Comparison of ENCODE assay signal across 8 cellular contexts in genomic region chr9:72524820-72525539, GRCh38. TPM values are rescaled to one million over a fixed set of nuclear protein-coding genes. Genes with fewer than 3 reads are reported as not detected.
DNase-seq lines count a peak whose midpoint lies in the region; ATAC-seq and TF ChIP-seq lines count a peak whose summit lies in the region.

No MANE protein-coding gene starts in this region.

- ATAC-seq in GM18858 (IDR thresholded peaks at IDR 0.05; ENCODE audit: unreplicated experiment) (peak; percentile 42), GM19455 (IDR thresholded peaks at IDR 0.05; ENCODE audit: unreplicated experiment) (no peak)
- ATAC-seq in stimulated activated naive CD8-positive, alpha-beta T cell treated with anti-CD3 and anti-CD28 coated beads, Interleukin-15, Interleukin-2, amounts not matched to agents 100 U/mL and 50 U/mL, for 24 hours: peak; percentile 59

- peak overlapping the region; percentile 90 for H3K27ac ChIP-seq in AG04450 (ENCODE audit: low read depth, low read length)

- POLR2A ChIA-PET in AG04450 (lab: Yijun Ruan, JAX): interaction anchor here (0.7 to 4.0 kb wide), 2 partner anchors 121 to 160 kb away, joined by 3 to 23 read pairs; partner anchors contain the start of gene ZFAND5

- no peak overlapping the region for H3K4me3 ChIP-seq in AG04450 (ENCODE audit: low read depth, low read length)
- H3K4me3 ChIP-seq in kidney epithelial cell (ENCODE audit: low read depth, low read length): no peak overlapping the region

- CTCF ChIA-PET in AG04450 (lab: Charles Lee): no interaction called here

- DNase-seq in AG04450 (ENCODE audit: low read depth, low spot score) (peak; percentile 95), HS-5 (ENCODE audit: low read depth) (peak; percentile 97), amniotic stem cell (lab: John Stamatoyannopoulos, UW) (peak; percentile 85), kidney epithelial cell (ENCODE audit: low read depth) (peak; percentile 100), NCI-H526 treated with DMSO at 0.1 percent for 48 hours (lab: John Stamatoyannopoulos, UW) (no peak)
- DNase-seq in stimulated activated naive CD8-positive, alpha-beta T cell treated with anti-CD3 and anti-CD28 coated beads, Interleukin-15, Interleukin-2, amounts not matched to agents 100 U/mL and 50 U/mL, for 24 hours: peak; percentile 27

- no peaks in the 10 kb centered on the region for H3K27me3 ChIP-seq in AG04450 (ENCODE audit: control insufficient read depth, insufficient read depth, low read length)
- H3K27me3 ChIP-seq in kidney epithelial cell (ENCODE audit: control insufficient read depth, insufficient read depth, low read length): no peaks in the 10 kb centered on the region

- no peak for TF ChIP-seq CTCF in AG04450 (IDR thresholded peaks at IDR 0.05; ENCODE audit: low read depth, low read length)
- TF ChIP-seq CTCF in kidney epithelial cell (IDR thresholded peaks at IDR 0.05; ENCODE audit: insufficient read depth, low read length, poor library complexity, severe bottlenecking): no peak

- H3K9me3 ChIP-seq in AG04450 (ENCODE audit: control insufficient read depth, insufficient read depth, low read length): no peaks in the 10 kb centered on the region

- no peaks in the 10 kb centered on the region for H3K36me3 ChIP-seq in kidney epithelial cell (ENCODE audit: control insufficient read depth, insufficient read depth, low read length)

RNA-seq across cellular contexts. Expression of gene TMC1, which starts 3.6 kb away (rescaled TPM):
- 0.11 TPM in 1 of 2 replicates, not detected in the other for polyA plus RNA-seq in AG04450 (2011; rRNA removed)
- polyA minus RNA-seq in AG04450 (2011; rRNA and poly(A)+ RNA removed): 0.39 TPM in 1 of 2 replicates, not detected in the other
- not detected in 2 replicates for total RNA-seq in kidney epithelial cell
